Comparison of ENCODE assay signal across 17 cellular contexts in the genomic region with DNA sequence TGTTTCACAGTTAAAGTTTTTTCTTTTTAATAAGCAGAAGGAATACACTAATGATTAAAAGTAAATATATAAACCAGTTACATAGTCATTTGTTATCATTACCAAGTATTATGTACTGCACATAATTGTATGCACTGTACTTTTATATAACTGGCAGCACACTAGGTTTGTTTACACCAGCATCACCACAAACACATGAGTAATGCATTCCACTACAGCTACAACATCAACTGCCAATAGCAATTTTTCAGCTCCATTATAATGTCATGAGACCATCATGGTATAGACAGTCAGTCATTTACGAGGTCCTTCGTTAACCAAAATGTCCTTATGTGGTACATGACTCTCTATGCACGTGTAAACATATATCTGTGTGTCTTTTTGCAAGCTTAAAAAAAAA. TPM values are rescaled to one million over a fixed set of nuclear protein-coding genes. Genes with fewer than 3 reads are reported as not detected.
A peak's percentile ranks its signal among the peaks of the same experiment; 100 is the strongest.
DNase-seq lines count a peak whose midpoint lies in the region; ATAC-seq and TF ChIP-seq lines count a peak whose summit lies in the region.
"Had no signal": no experiment of that assay in that cellular context is flagged by ENCODE, and none has a peak within 500 bp of the region (broad histone marks: within the 10 kb centered on the region; RNA-seq: fewer than 3 reads in every experiment).

No MANE protein-coding gene starts in this region.

- WGBS in mesenchymal stem cell: no CpG with 5 or more reads among the region's 3 CpGs

- H3K79me1 ChIP-seq in mesenchymal stem cell (replicated peaks; ENCODE audit: low read length, poor library complexity, severe bottlenecking): peaks cover 16% of the 10 kb centered on the region

- no peak overlapping the region for H3K14ac ChIP-seq in mesenchymal stem cell (ENCODE audit: low read length in 2 of 2)

- H2BK12ac ChIP-seq in mesenchymal stem cell (ENCODE audit: low read length in 2 of 2): no peak overlapping the region

- H3K4me1 ChIP-seq in Panc1 (ENCODE audit: control insufficient read depth, insufficient read depth, low read length) (peaks cover 5% of the 10 kb centered on the region; the same call in 1 of the 2 replicates), mesenchymal stem cell (ENCODE audit: control insufficient read depth, insufficient read depth, low read depth, low read length) (no peaks in the 10 kb centered on the region), gastrocnemius medialis (no peaks in the 10 kb centered on the region)
- H3K4me1 ChIP-seq: esophagus muscularis mucosa, upper lobe of left lung had no signal

- H2BK15ac ChIP-seq in mesenchymal stem cell (ENCODE audit: low read depth, poor library complexity, severe bottlenecking): no peak overlapping the region

- no peak overlapping the region for H3K18ac ChIP-seq in mesenchymal stem cell (ENCODE audit: low read depth in 1 of 2, low read length in 2 of 2)

- peaks cover 35% of the 10 kb centered on the region for H3K36me3 ChIP-seq in Panc1 (ENCODE audit: control insufficient read depth, insufficient read depth, low read length)
- H3K36me3 ChIP-seq in mesenchymal stem cell (ENCODE audit: control insufficient read depth in 1 of 2, insufficient read depth in 2 of 2, low read depth in 1 of 2, low read length in 2 of 2): peaks cover 17 to 98% of the 10 kb centered on the region in 2 experiments
- H3K36me3 ChIP-seq in gastrocnemius medialis: peaks cover 4 to 78% of the 10 kb centered on the region in 2 donors

- no peak overlapping the region for H2BK5ac ChIP-seq in mesenchymal stem cell (ENCODE audit: low read depth, low read length, poor library complexity, severe bottlenecking)

- H3K4me3 ChIP-seq in Panc1 (ENCODE audit: low read depth in 2 of 2, low read length in 2 of 2) (no peak overlapping the region), choroid plexus epithelial cell (ENCODE audit: low read depth, low read length) (no peak overlapping the region), mesenchymal stem cell (ENCODE audit: insufficient read depth in 1 of 2, low read depth in 1 of 2, low read length in 2 of 2) (no peak overlapping the region), gastrocnemius medialis (no peak overlapping the region)
- H3K4me3 ChIP-seq: esophagus muscularis mucosa, upper lobe of left lung had no signal

- DNase-seq in HCEC 1CT (peak; percentile 70), Panc1 (ENCODE audit: low read depth, low spot score) (peak; percentile 63), choroid plexus epithelial cell (ENCODE audit: low read depth) (peak; percentile 55), mesenchymal stem cell (peak; percentile 95), 8988T (no peak), gastrocnemius medialis (no peak), DMS79 (lab: John Stamatoyannopoulos, UW) (no peak)
- DNase-seq: activated CD4-positive, alpha-beta T cell treated with anti-CD3 and anti-CD28 coated beads, Interleukin-2, amount 50 U/mL, for 48 hours; AML-193; amygdala; COR-L47; hippocampal formation; NCI-H187; NK-92 treated with Interleukin-12 subunit alpha and Interleukin-12 subunit beta, amount 100 ng/mL, for 24 hours; upper lobe of left lung had no signal

- H2AFZ ChIP-seq in mesenchymal stem cell (ENCODE audit: low read depth, low read length): no peak overlapping the region

- no peak overlapping the region for H2BK120ac ChIP-seq in mesenchymal stem cell (ENCODE audit: low read depth, low read length)

- in situ Hi-C loops in Panc1 (cut with HindIII; ENCODE audit: low pct_unique_long_range_greater_than_20kb, low sequenced_read_pairs) (no loop called here), gastrocnemius medialis (cut with MboI; ENCODE audit: low sequenced_read_pairs in 4 of 4) (no loop called here)

- POLR2A ChIA-PET in Panc1 (lab: Charles Lee): interaction anchor here (0.7 kb wide), 1 partner anchor 35 kb away, joined by 3 read pairs; no protein-coding TSS in a partner anchor

- TF ChIP-seq POLR2A in gastrocnemius medialis (IDR thresholded peaks at IDR 0.05): no peak

- TF ChIP-seq CTCF in Panc1 (IDR thresholded peaks at IDR 0.05) (no peak), choroid plexus epithelial cell (conservative IDR thresholded peaks at IDR 0.05; ENCODE audit: low read depth, low read length) (no peak), gastrocnemius medialis (IDR thresholded peaks at IDR 0.05 in 4 of 5, conservative IDR thresholded peaks at IDR 0.05 in 1 of 5) (no peak)

- no peak overlapping the region for H3K4me2 ChIP-seq in mesenchymal stem cell (ENCODE audit: low read length, poor library complexity, severe bottlenecking)

- H2AK5ac ChIP-seq in mesenchymal stem cell (ENCODE audit: low read length, severe bottlenecking): no peak overlapping the region

- CTCF ChIA-PET in Panc1 (lab: Charles Lee): no interaction called here

- H3K27ac ChIP-seq in Panc1 (ENCODE audit: low read length) (no peak overlapping the region), mesenchymal stem cell (ENCODE audit: low read length, poor library complexity, severe bottlenecking) (no peak overlapping the region), gastrocnemius medialis (no peak overlapping the region)
- H3K27ac ChIP-seq: esophagus muscularis mucosa, upper lobe of left lung had no signal

- H4K8ac ChIP-seq in mesenchymal stem cell (ENCODE audit: low read length): no peak overlapping the region

- intact Hi-C loops in Panc1 (cut with micrococcal nuclease; ENCODE audit: unreplicated experiment): no loop called here
- intact Hi-C loops in gastrocnemius medialis (cut with DNase I; ENCODE audit: low total_unique reads): no loop called here

- no peak overlapping the region for H3K4ac ChIP-seq in mesenchymal stem cell (ENCODE audit: low read depth in 1 of 2, low read length in 2 of 2)

- no peaks in the 10 kb centered on the region for H3K27me3 ChIP-seq in Panc1 (ENCODE audit: control insufficient read depth, insufficient read depth, low read length)
- H3K27me3 ChIP-seq in mesenchymal stem cell (ENCODE audit: control insufficient read depth in 1 of 2, insufficient read depth in 1 of 2, low read length in 2 of 2): no peaks in the 10 kb centered on the region
- H3K27me3 ChIP-seq in gastrocnemius medialis: no peaks in the 10 kb centered on the region
- H3K27me3 ChIP-seq: esophagus muscularis mucosa, upper lobe of left lung had no signal

- BruUV-seq in Panc1 (replicated peaks; lab: Mats Ljungman, UMichigan): no TSS peak

- H3K9me3 ChIP-seq in Panc1 (ENCODE audit: control insufficient read depth, insufficient read depth, low read depth, low read length) (no peaks in the 10 kb centered on the region), mesenchymal stem cell (ENCODE audit: control insufficient read depth, low read length) (no peaks in the 10 kb centered on the region), gastrocnemius medialis (no peaks in the 10 kb centered on the region)
- H3K9me3 ChIP-seq: esophagus muscularis mucosa, upper lobe of left lung had no signal

- H3K9ac ChIP-seq in mesenchymal stem cell (ENCODE audit: low read length): no peak overlapping the region

- no peak overlapping the region for H3K23ac ChIP-seq in mesenchymal stem cell (ENCODE audit: low read length in 2 of 2)

- no peak overlapping the region for H4K91ac ChIP-seq in mesenchymal stem cell (ENCODE audit: low read length)

- ATAC-seq in Panc1 (peak; percentile 86), GM18907 (IDR thresholded peaks at IDR 0.05; ENCODE audit: unreplicated experiment) (no peak), gastrocnemius medialis (no peak)

RNA-seq across cellular contexts. Expression of a gene that starts 35.2 kb away (rescaled TPM):
- total RNA-seq in Panc1 (2021; ENCODE audit: unreplicated experiment): 7.8 TPM
- polyA plus RNA-seq in Panc1 (2012; ENCODE audit: insufficient read length): 4.3 TPM
- 3.4 TPM for polyA plus RNA-seq in mesenchymal stem cell (2013, experiment 1 of 2)
- polyA plus RNA-seq in mesenchymal stem cell (2013, experiment 2 of 2): 3.4 TPM
- total RNA-seq in gastrocnemius medialis: 10 to 100 TPM in 3 of 4 donors, 1 to 10 TPM in 1; 6.2 to 14.3 (median 12.8) TPM

Comparison
In these comparisons a context has a peak if more than half of its experiments do, and no peak if none do; other contexts are left out.
1. DNase-seq: peak in HCEC 1CT (single experiment), Panc1 (single experiment), choroid plexus epithelial cell (single experiment) and mesenchymal stem cell (single experiment); none in 8988T (single experiment), gastrocnemius medialis (0 of 2) and DMS79 (single experiment).